In genomic region chr14:105492051-105492965, GRCh38 we compare ENCODE assay signal across 8 cellular contexts. TPM values are rescaled to one million over a fixed set of nuclear protein-coding genes. Genes with fewer than 3 reads are reported as not detected.
A peak's percentile ranks its signal among the peaks of the same experiment; 100 is the strongest.
DNase-seq lines count a peak whose midpoint lies in the region; ATAC-seq and TF ChIP-seq lines count a peak whose summit lies in the region.

No MANE protein-coding gene starts in this region.

- H3K9me3 ChIP-seq in iPS-20b (ENCODE audit: insufficient read depth, low read depth, low read length) (no peaks in the 10 kb centered on the region), testis (no peaks in the 10 kb centered on the region)

- peaks cover 15% of the 10 kb centered on the region for H3K4me1 Mint-ChIP-seq in activated CD8-positive, alpha-beta memory T cell treated with anti-CD3 and anti-CD28 coated beads, Interleukin-2, amount 10 ng/mL, durations not matched to agents 7 days and 5 days
- H3K4me1 Mint-ChIP-seq in WTC11, result peaks cover 4% of the 10 kb centered on the region

- POLR2A ChIA-PET in WTC11 (lab: Charles Lee), result interaction anchor here (1.0 kb wide), 1 partner anchor 11 kb away, joined by 3 read pairs; no protein-coding TSS in a partner anchor

- H3K36me3 ChIP-seq in iPS-20b (ENCODE audit: insufficient read depth, low read depth, low read length) (no peaks in the 10 kb centered on the region), testis (ENCODE audit: low read depth, missing control alignments) (no peaks in the 10 kb centered on the region)

- H3K9me3 Mint-ChIP-seq in activated CD8-positive, alpha-beta memory T cell treated with anti-CD3 and anti-CD28 coated beads, Interleukin-2, amount 10 ng/mL, durations not matched to agents 7 days and 5 days (ENCODE audit: low read depth), result no peaks in the 10 kb centered on the region
- no peaks in the 10 kb centered on the region for H3K9me3 Mint-ChIP-seq in WTC11

- no peak for ATAC-seq in activated CD8-positive, alpha-beta memory T cell treated with anti-CD3 and anti-CD28 coated beads, Interleukin-2, amount 10 ng/mL, durations not matched to agents 7 days and 5 days
- ATAC-seq in WTC11 (no peak), HG03571 (IDR thresholded peaks at IDR 0.05; ENCODE audit: unreplicated experiment) (no peak)
- ATAC-seq in stimulated activated naive CD8-positive, alpha-beta T cell treated with anti-CD3 and anti-CD28 coated beads, Interleukin-15, Interleukin-2, amounts not matched to agents 100 U/mL and 50 U/mL, for 24 hours, result no peak

- H3K27me3 Mint-ChIP-seq in activated CD8-positive, alpha-beta memory T cell treated with anti-CD3 and anti-CD28 coated beads, Interleukin-2, amount 10 ng/mL, durations not matched to agents 7 days and 5 days, result no peaks in the 10 kb centered on the region
- H3K27me3 Mint-ChIP-seq in WTC11 (ENCODE audit: low read depth), result peaks cover 24% of the 10 kb centered on the region

- intact Hi-C loops in testis (cut with DNase I; ENCODE audit: low total_unique reads), result no loop called here

- H3K36me3 Mint-ChIP-seq in activated CD8-positive, alpha-beta memory T cell treated with anti-CD3 and anti-CD28 coated beads, Interleukin-2, amount 10 ng/mL, durations not matched to agents 7 days and 5 days, result peaks cover 2% of the 10 kb centered on the region
- H3K36me3 Mint-ChIP-seq in WTC11, result no peaks in the 10 kb centered on the region

- peak overlapping the region; percentile 78 for H3K4me3 Mint-ChIP-seq in activated CD8-positive, alpha-beta memory T cell treated with anti-CD3 and anti-CD28 coated beads, Interleukin-2, amount 10 ng/mL, durations not matched to agents 7 days and 5 days
- H3K4me3 Mint-ChIP-seq in WTC11, result peak overlapping the region; percentile 71

- CTCF ChIA-PET in activated CD8-positive, alpha-beta memory T cell treated with anti-CD3 and anti-CD28 coated beads, Interleukin-2, amount 10 ng/mL, durations not matched to agents 7 days and 5 days (lab: Charles Lee), result interaction anchor here (1.0 to 5.1 kb wide), 5 partner anchors 8 to 140 kb away, joined by 3 to 150 read pairs (median 13); no protein-coding TSS in a partner anchor
- CTCF ChIA-PET in WTC11 (lab: Charles Lee), result interaction anchor here (0.7 to 3.4 kb wide), 8 partner anchors 12 to 402 kb away, joined by 3 to 49 read pairs (median 4); partner anchors contain the start of gene TMEM121

- DNase-seq in activated CD8-positive, alpha-beta memory T cell treated with anti-CD3 and anti-CD28 coated beads, Interleukin-2, amount 10 ng/mL, durations not matched to agents 7 days and 5 days, result no peak
- no peak for DNase-seq in activated CD8-positive, alpha-beta memory T cell treated with anti-CD3 and anti-CD28 coated beads for 24 hours
- DNase-seq in WTC11 (ENCODE audit: low spot score) (no peak), testis (no peak), KG1 (lab: John Stamatoyannopoulos, UW) (no peak)
- DNase-seq in stimulated activated naive CD8-positive, alpha-beta T cell treated with anti-CD3 and anti-CD28 coated beads, Interleukin-15, Interleukin-2, amounts not matched to agents 100 U/mL and 50 U/mL, for 24 hours, result peak; percentile 3

- peak overlapping the region; percentile 95 for H3K27ac Mint-ChIP-seq in activated CD8-positive, alpha-beta memory T cell treated with anti-CD3 and anti-CD28 coated beads, Interleukin-2, amount 10 ng/mL, durations not matched to agents 7 days and 5 days
- H3K27ac Mint-ChIP-seq in WTC11, result no peak overlapping the region

- peak overlapping the region; percentile 67; the same call in 1 of the 2 replicates for H3K4me3 ChIP-seq in iPS-20b (ENCODE audit: low read length)
- H3K4me3 ChIP-seq in testis, result no peak overlapping the region

- no peak overlapping the region for H3K9ac ChIP-seq in iPS-20b (ENCODE audit: low read depth, low read length)

- H3K27me3 ChIP-seq in iPS-20b (ENCODE audit: insufficient read depth, low read length) (peaks cover 30% of the 10 kb centered on the region), testis (no peaks in the 10 kb centered on the region)

- H3K4me1 ChIP-seq in iPS-20b (ENCODE audit: insufficient read depth, low read length) (peaks cover 4% of the 10 kb centered on the region; the same call in 1 of the 2 replicates), testis (peaks cover 15% of the 10 kb centered on the region)

- TF ChIP-seq CTCF in WTC11 (IDR thresholded peaks at IDR 0.05) (no peak), testis (IDR thresholded peaks at IDR 0.05) (no peak)

- TF ChIP-seq POLR2A in testis (IDR thresholded peaks at IDR 0.05), result no peak

- 79 to 80% methylated on average over 3 to 22 of the region's 24 CpGs for WGBS in testis, 2 donors

- no peak overlapping the region for H3K27ac ChIP-seq in iPS-20b (ENCODE audit: low read length)
- no peak overlapping the region for H3K27ac ChIP-seq in testis

TF ChIP-seq in WTC11, 78 proteins besides CTCF, POLR2A, EP300 and RAD21:
- 0 out of 2 replicates have a peak, but pooled peaks have one; percentile 27 for TF ChIP-seq HMGXB4 (CRISPR knock-in tag; IDR thresholded peaks at IDR 0.05)
- no peak for TF ChIP-seq E2F4 (CRISPR knock-in tag; IDR thresholded peaks at IDR 0.05; ENCODE audit: borderline replicate concordance, low read depth)
TF ChIP-seq in WTC11: peak in this region for 1.

RNA-seq across cellular contexts. Expression of gene TEDC1, which starts 1.3 kb away (rescaled TPM):
- total RNA-seq in activated CD8-positive, alpha-beta memory T cell treated with anti-CD3 and anti-CD28 coated beads, Interleukin-2, amount 10 ng/mL, durations not matched to agents 7 days and 5 days, result 10 to 100 TPM; 40.6 to 56.8 TPM
- total RNA-seq in WTC11 (2021), result 16.4 to 17.9 TPM (median 16.7 TPM) in 3 replicates
- 10 to 100 TPM; 16.4 to 16.7 TPM for total RNA-seq in testis
- 8.8 TPM for polyA plus RNA-seq in testis (ENCODE audit: insufficient read depth, low read depth, low replicate concordance)

RNA-seq across cellular contexts. Expression of gene CRIP1, which starts 5.6 kb away (rescaled TPM):
- total RNA-seq in activated CD8-positive, alpha-beta memory T cell treated with anti-CD3 and anti-CD28 coated beads, Interleukin-2, amount 10 ng/mL, durations not matched to agents 7 days and 5 days, result 100 to 1,000 TPM; 546 to 574 TPM
- 4.8 to 9.0 TPM (median 5.8 TPM) in 3 replicates for total RNA-seq in WTC11 (2021)
- 1 to 10 TPM; 3.0 to 4.4 TPM for total RNA-seq in testis
- polyA plus RNA-seq in testis (ENCODE audit: insufficient read depth, low read depth, low replicate concordance), result 154 TPM

RNA-seq across cellular contexts. Expression of gene CRIP2, which starts 17.7 kb away (rescaled TPM):
- total RNA-seq in activated CD8-positive, alpha-beta memory T cell treated with anti-CD3 and anti-CD28 coated beads, Interleukin-2, amount 10 ng/mL, durations not matched to agents 7 days and 5 days, result under 1 TPM in 1 of 2 experiments, not detected in 1; 0.68 TPM
- total RNA-seq in WTC11 (2021), result 4.6 to 5.4 TPM (median 5.0 TPM) in 3 replicates
- 100 to 1,000 TPM; 114 to 159 TPM for total RNA-seq in testis
- 121 TPM for polyA plus RNA-seq in testis (ENCODE audit: insufficient read depth, low read depth, low replicate concordance)

RNA-seq across cellular contexts. Expression of gene TMEM121, which starts 34.1 kb away (rescaled TPM):
- total RNA-seq in activated CD8-positive, alpha-beta memory T cell treated with anti-CD3 and anti-CD28 coated beads, Interleukin-2, amount 10 ng/mL, durations not matched to agents 7 days and 5 days, result 10 to 100 TPM; 11.5 to 11.9 TPM
- 0.81 to 1.9 TPM (median 1.5 TPM) in 3 replicates for total RNA-seq in WTC11 (2021)
- 1 to 10 TPM; 3.7 to 4.8 TPM for total RNA-seq in testis
- polyA plus RNA-seq in testis (ENCODE audit: insufficient read depth, low read depth, low replicate concordance), result 1.4 TPM

Comparison
In these comparisons a context has a peak if more than half of its experiments do, and no peak if none do; other contexts are left out.
1. RNA of gene CRIP1, which starts 5.6 kb away (total RNA-seq): 546 to 574 TPM in activated CD8-positive, alpha-beta memory T cell treated with anti-CD3 and anti-CD28 coated beads, Interleukin-2, amount 10 ng/mL, durations not matched to agents 7 days and 5 days; 4.8 to 9.0 TPM in WTC11 and 3.0 to 4.4 TPM in testis; every median in the first group is over 10 times any median in the second.
2. RNA of gene CRIP2, which starts 17.7 kb away (total RNA-seq): 114 to 159 TPM in testis; 4.6 to 5.4 TPM in WTC11 and 0.68 TPM in activated CD8-positive, alpha-beta memory T cell treated with anti-CD3 and anti-CD28 coated beads, Interleukin-2, amount 10 ng/mL, durations not matched to agents 7 days and 5 days; every median in the first group is over 10 times any median in the second.